15 cellular contexts compared by ENCODE assay signal in genomic region chr4:154961263-154961662, GRCh38.
DNase-seq lines count a peak whose midpoint lies in the region; ATAC-seq and TF ChIP-seq lines count a peak whose summit lies in the region.
"Had no signal": no experiment of that assay in that cellular context is flagged by ENCODE, and none has a peak within 500 bp of the region (broad histone marks: within the 10 kb centered on the region; RNA-seq: fewer than 3 reads in every experiment).

No MANE protein-coding gene starts in this region.

- dilution Hi-C loops in mammary epithelial cell (cut with HindIII; ENCODE audit: low sequenced_read_pairs) = no loop called here

- BruUV-seq in mammary epithelial cell (replicated peaks; lab: Mats Ljungman, UMichigan) = no TSS peak

- no peak for TF ChIP-seq CTCF in heart left ventricle (IDR thresholded peaks at IDR 0.05)
- no peak for TF ChIP-seq CTCF in mammary epithelial cell (conservative IDR thresholded peaks at IDR 0.05 in 1 of 2, IDR thresholded peaks at IDR 0.05 in 1 of 2; ENCODE audit: extremely low read depth in 1 of 2, insufficient read depth in 1 of 2, low read depth in 1 of 2, low read length in 2 of 2)

- CTCF ChIA-PET in mammary epithelial cell (lab: Charles Lee; ENCODE audit: low non-redundant PET) = no interaction called here

- H4K20me1 ChIP-seq in mammary epithelial cell (ENCODE audit: insufficient read depth, low read length) = no peaks in the 10 kb centered on the region

- no peak overlapping the region for H2AFZ ChIP-seq in mammary epithelial cell (ENCODE audit: low read depth, low read length)

- H3K36me3 ChIP-seq in heart left ventricle (no peaks in the 10 kb centered on the region), mammary epithelial cell (ENCODE audit: insufficient read depth, low read length) (no peaks in the 10 kb centered on the region)
- H3K36me3 ChIP-seq: spleen had no signal

- intact Hi-C loops in heart left ventricle (cut with DNase I) = no loop called here
- intact Hi-C loops in mammary epithelial cell (cut with micrococcal nuclease) = no loop called here

- in situ Hi-C loops in mammary epithelial cell (cut with MboI; ENCODE audit: low sequenced_read_pairs in 2 of 2) = no loop called here

- H3K9me3 ChIP-seq in heart left ventricle (peaks cover 0 to 6% (median 0%) of the 10 kb centered on the region in 12 donors), mammary epithelial cell (replicated peaks; ENCODE audit: insufficient read depth, low read length) (no peaks in the 10 kb centered on the region)

- WGBS in heart left ventricle, 4 donors = 7 to 15% (median 9%) methylated on average over 1 of the region's 1 CpG
- 50% methylated on average over 1 of the region's 1 CpG for WGBS in mammary epithelial cell (ENCODE audit: low coverage, missing lambda C conversion rate)

- DNase-seq in heart left ventricle (no peak), ureter (ENCODE audit: low spot score) (no peak), NCI-H2196 treated with DMSO at 0.1 percent for 48 hours (lab: John Stamatoyannopoulos, UW; ENCODE audit: unreplicated experiment) (no peak), mammary epithelial cell (no peak)
- no peak for DNase-seq in effector CD4-positive, alpha-beta T cell
- DNase-seq: activated CD4-positive, alpha-beta memory T cell treated with anti-CD3 and anti-CD28 coated beads, Interleukin-2, amount 10 ng/mL, durations not matched to agents 7 days and 5 days; KBM-7; naive thymus-derived CD4-positive, alpha-beta T cell; NCI-H2227 treated with DMSO at 0.1 percent for 48 hours; SIG-M5; spleen had no signal

- ATAC-seq in GM18870 (IDR thresholded peaks at IDR 0.05; ENCODE audit: unreplicated experiment) (peak; percentile 98), GM21529 (IDR thresholded peaks at IDR 0.05; ENCODE audit: unreplicated experiment) (peak; percentile 100), HG03108 (IDR thresholded peaks at IDR 0.05; ENCODE audit: unreplicated experiment) (peak; percentile 95), heart left ventricle (peak; percentile 55 to 85 (median 80))
- ATAC-seq: naive thymus-derived CD4-positive, alpha-beta T cell had no signal

- no peak overlapping the region for H3K4me3 ChIP-seq in heart left ventricle
- H3K4me3 ChIP-seq in mammary epithelial cell (replicated peaks in 1 of 3; ENCODE audit: insufficient read depth in 1 of 3, low read depth in 2 of 3, low read length in 3 of 3) = no peak overlapping the region
- H3K4me3 ChIP-seq: spleen had no signal

- H3K79me2 ChIP-seq in mammary epithelial cell (ENCODE audit: insufficient read depth, low read length) = no peaks in the 10 kb centered on the region

- H3K27ac ChIP-seq in heart left ventricle = no peak overlapping the region
- no peak overlapping the region for H3K27ac ChIP-seq in mammary epithelial cell (ENCODE audit: insufficient read depth, low read depth, low read length)
- H3K27ac ChIP-seq: epithelial cell of prostate had no signal

- no peak overlapping the region for H3K4me2 ChIP-seq in mammary epithelial cell (ENCODE audit: insufficient read depth, low read depth, low read length)

- no peak overlapping the region for H3K9ac ChIP-seq in mammary epithelial cell (ENCODE audit: insufficient read depth, low read length)

- H3K27me3 ChIP-seq in heart left ventricle (no peaks in the 10 kb centered on the region), mammary epithelial cell (ENCODE audit: insufficient read depth, low read length) (no peaks in the 10 kb centered on the region)
- H3K27me3 ChIP-seq: spleen had no signal

- no peak for TF ChIP-seq POLR2A in heart left ventricle (IDR thresholded peaks at IDR 0.05)

- H3K4me1 ChIP-seq in heart left ventricle = peaks cover 0 to 23% (median 5%) of the 10 kb centered on the region in 12 donors
- peaks cover 8% of the 10 kb centered on the region for H3K4me1 ChIP-seq in mammary epithelial cell (ENCODE audit: insufficient read depth, low read length)
- H3K4me1 ChIP-seq: spleen had no signal
